ENCODE assay signal across 12 cellular contexts in genomic region chr13:52127378-52127777, GRCh38. TPM values are rescaled to one million over a fixed set of nuclear protein-coding genes. Genes with fewer than 3 reads are reported as not detected.
DNase-seq lines count a peak whose midpoint lies in the region; ATAC-seq, FAIRE-seq and TF ChIP-seq lines count a peak whose summit lies in the region.
"Had no signal": no experiment of that assay in that cellular context is flagged by ENCODE, and none has a peak within 500 bp of the region (broad histone marks: within the 10 kb centered on the region; RNA-seq: fewer than 3 reads in every experiment).

No MANE protein-coding gene starts in this region.

- ATAC-seq in HG03135 (IDR thresholded peaks at IDR 0.05; ENCODE audit: unreplicated experiment): peak; percentile 29
- peak; percentile 50 for ATAC-seq in K562
- ATAC-seq in GM18861 (IDR thresholded peaks at IDR 0.05; ENCODE audit: unreplicated experiment): no peak

- TF ChIP-seq POLR2A in K562 (conservative IDR thresholded peaks at IDR 0.05) (no peak), testis (IDR thresholded peaks at IDR 0.05) (no peak)

- H3K36me3 ChIP-seq in K562 (ENCODE audit: control insufficient read depth, insufficient read depth, low read length) (no peaks in the 10 kb centered on the region), skeletal muscle satellite cell (ENCODE audit: insufficient read depth, low read length) (peaks cover 13% of the 10 kb centered on the region), testis (ENCODE audit: low read depth, missing control alignments) (no peaks in the 10 kb centered on the region)
- H3K36me3 ChIP-seq: SJSA1 had no signal

- intact Hi-C loops in K562 (cut with micrococcal nuclease): loop anchor here (1.0 to 5.0 kb wide), 6 partner anchors 110 to 313 kb away; partner anchors contain the start of gene TMEM272
- intact Hi-C loops in testis (cut with DNase I; ENCODE audit: low total_unique reads): no loop called here

- peak overlapping the region; percentile 28; the same call in 2 of the 3 replicates for H3K27ac ChIP-seq in K562 (ENCODE audit: extremely low read depth, low read depth, low read length)
- H3K27ac ChIP-seq in testis: no peak overlapping the region
- H3K27ac ChIP-seq: epithelial cell of prostate, SJSA1 had no signal

- H3K4me1 ChIP-seq in K562 (replicated peaks in 1 of 2; ENCODE audit: control insufficient read depth in 2 of 2, insufficient read depth in 2 of 2, low read length in 2 of 2) (peaks cover 22% of the 10 kb centered on the region in 2 experiments; a peak in 4 of 5 replicates), skeletal muscle satellite cell (ENCODE audit: control insufficient read depth, insufficient read depth, low read length) (peaks cover 5% of the 10 kb centered on the region), testis (no peaks in the 10 kb centered on the region)

- FAIRE-seq in K562 (lab: Jason Lieb, UNC): no peak

- POLR2A ChIA-PET in K562 (lab: Yijun Ruan, JAX): interaction anchor here (0.6 to 1.0 kb wide), 2 partner anchors 202 to 312 kb away, joined by 3 read pairs; no protein-coding TSS in a partner anchor

- BruUV-seq in K562 (replicated peaks; lab: Mats Ljungman, UMichigan): no TSS peak

- H3K9me1 ChIP-seq in K562 (ENCODE audit: control insufficient read depth, insufficient read depth, low read length): no peaks in the 10 kb centered on the region

- in situ Hi-C loops in K562 (cut with MboI): loop anchor here (5.0 to 25.0 kb wide), 5 partner anchors 120 to 990 kb away; no protein-coding TSS in a partner anchor

- TF ChIP-seq CTCF in K562 (IDR thresholded peaks at IDR 0.05 in 2 of 3, conservative IDR thresholded peaks at IDR 0.05 in 1 of 3; ENCODE audit: insufficient read depth in 2 of 3, low read depth in 1 of 3, low read length in 3 of 3) (no peak), testis (IDR thresholded peaks at IDR 0.05) (no peak)

- no peaks in the 10 kb centered on the region for H3K27me3 ChIP-seq in K562 (ENCODE audit: control insufficient read depth in 2 of 2, insufficient read depth in 2 of 2, low read length in 2 of 2)
- no peaks in the 10 kb centered on the region for H3K27me3 ChIP-seq in skeletal muscle satellite cell (ENCODE audit: control insufficient read depth, insufficient read depth, low read length)
- H3K27me3 ChIP-seq in testis: no peaks in the 10 kb centered on the region

- WGBS in K562 (ENCODE audit: insufficient coverage, low coverage, missing lambda C conversion rate): under 1% methylated on average over 6 of the region's 6 CpGs
- WGBS in testis, 2 donors: 19 to 40% methylated on average over 6 of the region's 6 CpGs

- TF ChIP-seq RAD21 in K562 (CRISPR knock-in tag; conservative IDR thresholded peaks at IDR 0.05 in 1 of 2, IDR thresholded peaks at IDR 0.05 in 1 of 2): no peak

- H3K79me2 ChIP-seq in K562 (ENCODE audit: control insufficient read depth, insufficient read depth, low read length): no peaks in the 10 kb centered on the region

- H3K4me3 ChIP-seq in K562 (no peak overlapping the region; the same call in 1 of the 2 replicates), skeletal muscle satellite cell (ENCODE audit: low read length) (no peak overlapping the region), testis (no peak overlapping the region)
- H3K4me3 ChIP-seq: mucosa of descending colon had no signal

- no peak for TF ChIP-seq EP300 in K562 (IDR thresholded peaks at IDR 0.05; ENCODE audit: low read length)

- H3K9me3 ChIP-seq in K562 (replicated peaks; ENCODE audit: control insufficient read depth, insufficient read depth, low read depth, low read length): no peaks in the 10 kb centered on the region
- no peaks in the 10 kb centered on the region for H3K9me3 ChIP-seq in skeletal muscle satellite cell (replicated peaks; ENCODE audit: low read length)
- no peaks in the 10 kb centered on the region for H3K9me3 ChIP-seq in testis
- H3K9me3 ChIP-seq: mucosa of descending colon, SJSA1 had no signal

- peak overlapping the region; percentile 82 for H3K4me2 ChIP-seq in K562 (ENCODE audit: insufficient read depth, low read length)
- H3K4me2 ChIP-seq in skeletal muscle satellite cell (ENCODE audit: low read length): peak overlapping the region; percentile 93

- H2AFZ ChIP-seq in K562 (ENCODE audit: low read depth, low read length): peak overlapping the region; percentile 88

- CTCF ChIA-PET in K562 (lab: Yijun Ruan, JAX; ENCODE audit: low intra/inter-chr PET ratio): interaction anchor here (0.6 to 3.3 kb wide), 5 partner anchors 74 to 323 kb away, joined by 3 to 27 read pairs (median 4); partner anchors contain the start of gene VPS36

- DNase-seq in NCI-H82 (lab: John Stamatoyannopoulos, UW): peak; percentile 52
- no peak for DNase-seq in NCI-H82 treated with DMSO at 0.1 percent for 48 hours (lab: John Stamatoyannopoulos, UW; ENCODE audit: unreplicated experiment)
- peak in 1 of 4 experiments; percentile 9 for DNase-seq in K562 (ENCODE audit: extremely low read depth in 1 of 4, low spot score in 3 of 4)
- no peak for DNase-seq in testis
- DNase-seq in NCI-H510A treated with DMSO at 0.1 percent for 48 hours (lab: John Stamatoyannopoulos, UW): no peak

- no peaks in the 10 kb centered on the region for H4K20me1 ChIP-seq in K562 (replicated peaks; ENCODE audit: control insufficient read depth, insufficient read depth, low read length)

- H3K9ac ChIP-seq in K562 (ENCODE audit: insufficient read depth in 1 of 2, low read depth in 2 of 2, low read length in 2 of 2) (no peak overlapping the region), skeletal muscle satellite cell (ENCODE audit: low read depth, low read length) (no peak overlapping the region)

TF ChIP-seq in K562, 482 proteins besides CTCF, POLR2A, EP300 and RAD21 (continues in another document):
- TF ChIP-seq UBTF (IDR thresholded peaks at IDR 0.05; ENCODE audit: borderline replicate concordance in 1 of 2, low read depth in 2 of 2, low read length in 2 of 2) (no peak), ZNF239 (CRISPR knock-in tag; IDR thresholded peaks at IDR 0.05) (no peak)

RNA-seq across cellular contexts. Expression of gene NEK5, which starts 1.5 kb away (rescaled TPM):
- 0.35 and 1.3 TPM in 2 replicates for total RNA-seq in K562 (2011; cell fraction: chromatin; rRNA removed; ENCODE audit: low replicate concordance)
- 0.13 and 0.17 TPM in 2 replicates for total RNA-seq in K562 (2011; cell fraction: nucleolus; rRNA removed)
- total RNA-seq in K562 (2011; cell fraction: nucleoplasm; rRNA removed): 0.44 and 0.46 TPM in 2 replicates
- total RNA-seq in K562 (2014; rRNA removed) (0.09 and 0.33 TPM in 2 replicates), K562 (2014; rRNA removed; fragmentation: Illumina TruSeq; extraction: Trizol) (0.32 and 0.44 TPM in 2 replicates), K562 (2015; rRNA removed; fragmentation: Illumina TruSeq; extraction: Trizol) (0.29 and 0.34 TPM in 2 replicates), K562 (2021) (0.11 and 0.33 TPM in 2 replicates), testis (1 to 10 TPM; 9.2 to 9.5 TPM)
- polyA plus RNA-seq in K562 (2011; rRNA removed) (0.35 and 0.39 TPM in 2 replicates), K562 (2014; fragmentation: Illumina TruSeq; extraction: Trizol) (0.28 and 0.36 TPM in 2 replicates), K562 (2014; fragmentation: Nextera tagmentation; extraction: Ambion mirVana) (under 1 TPM; 0.27 to 0.30 TPM), K562 (2014; rRNA removed) (0.27 and 0.42 TPM in 2 replicates), testis (ENCODE audit: insufficient read depth, low read depth, low replicate concordance) (17.3 TPM)
- 0.07 and 0.24 TPM in 2 replicates for polyA plus RNA-seq in K562 (2011; cell fraction: cytosol; rRNA removed)
- 0.23 and 0.34 TPM in 2 replicates for polyA plus RNA-seq in K562 (2011; cell fraction: nucleus; rRNA removed)
- polyA plus RNA-seq in K562 (2012): 0.30 and 1.0 TPM in 2 replicates
- 0.07 and 0.42 TPM in 2 replicates for polyA minus RNA-seq in K562 (2011; rRNA and poly(A)+ RNA removed)
- not detected in 2 replicates for polyA minus RNA-seq in K562 (2011; cell fraction: cytosol; rRNA and poly(A)+ RNA removed)
- polyA minus RNA-seq in K562 (2011; cell fraction: nucleus; rRNA and poly(A)+ RNA removed): 0.13 and 0.22 TPM in 2 replicates
- under 0.01 and 0.22 TPM in 2 replicates for total RNA-seq in skeletal muscle satellite cell (2012; rRNA removed)
- total RNA-seq: M059J, SJSA1 had no signal

RNA-seq across cellular contexts. Expression of gene NEK3, which starts 32.0 kb away (rescaled TPM):
- 4.2 and 12.8 TPM in 2 replicates for total RNA-seq in K562 (2011; cell fraction: chromatin; rRNA removed; ENCODE audit: low replicate concordance)
- total RNA-seq in K562 (2011; cell fraction: nucleolus; rRNA removed): 1.8 and 3.4 TPM in 2 replicates
- total RNA-seq in K562 (2011; cell fraction: nucleoplasm; rRNA removed): 3.9 and 6.0 TPM in 2 replicates
- total RNA-seq in K562 (2014; rRNA removed) (5.3 and 6.4 TPM in 2 replicates), K562 (2014; rRNA removed; fragmentation: Illumina TruSeq; extraction: Trizol) (7.1 and 8.3 TPM in 2 replicates), K562 (2015; rRNA removed; fragmentation: Illumina TruSeq; extraction: Trizol) (6.7 and 7.5 TPM in 2 replicates), K562 (2021) (3.6 and 6.2 TPM in 2 replicates), testis (10 to 100 TPM; 26.3 to 41.3 TPM)
- polyA plus RNA-seq in K562 (2011; rRNA removed) (4.8 and 10.0 TPM in 2 replicates), K562 (2014; fragmentation: Illumina TruSeq; extraction: Trizol) (8.7 and 10.3 TPM in 2 replicates), K562 (2014; fragmentation: Nextera tagmentation; extraction: Ambion mirVana) (10 to 100 TPM in 1 of 2 experiments, 1 to 10 TPM in 1; 9.3 to 11.0 TPM), K562 (2014; rRNA removed) (6.4 and 9.9 TPM in 2 replicates), testis (ENCODE audit: insufficient read depth, low read depth, low replicate concordance) (40.7 TPM)
- polyA plus RNA-seq in K562 (2011; cell fraction: cytosol; rRNA removed): 1.5 and 2.3 TPM in 2 replicates
- 4.6 and 4.7 TPM in 2 replicates for polyA plus RNA-seq in K562 (2011; cell fraction: nucleus; rRNA removed)
- 5.4 and 6.5 TPM in 2 replicates for polyA plus RNA-seq in K562 (2012)
- polyA minus RNA-seq in K562 (2011; rRNA and poly(A)+ RNA removed): 4.1 and 9.6 TPM in 2 replicates
- polyA minus RNA-seq in K562 (2011; cell fraction: cytosol; rRNA and poly(A)+ RNA removed): 3.3 and 3.6 TPM in 2 replicates
- 1.2 and 1.4 TPM in 2 replicates for polyA minus RNA-seq in K562 (2011; cell fraction: nucleus; rRNA and poly(A)+ RNA removed)
- 5.3 and 5.9 TPM in 2 replicates for total RNA-seq in skeletal muscle satellite cell (2012; rRNA removed)

Comparison
In these comparisons a context has a peak if more than half of its experiments do, and no peak if none do; other contexts are left out.
1. RNA of gene NEK5, which starts 1.5 kb away (total RNA-seq): 9.2 to 9.5 TPM in testis; 0.09 to 1.3 TPM in K562; every median in the first group is over 4 times any median in the second.